ENCODE assay signal across 26 cellular contexts in genomic region chr13:45519473-45519872, GRCh38. TPM values are rescaled to one million over a fixed set of nuclear protein-coding genes. Genes with fewer than 3 reads are reported as not detected.
DNase-seq lines count a peak whose midpoint lies in the region; ATAC-seq and TF ChIP-seq lines count a peak whose summit lies in the region.
"Had no signal": no experiment of that assay in that cellular context is flagged by ENCODE, and none has a peak within 500 bp of the region (broad histone marks: within the 10 kb centered on the region; RNA-seq: fewer than 3 reads in every experiment).

No MANE protein-coding gene starts in this region.

- H3K23ac ChIP-seq in IMR-90 (ENCODE audit: low read depth, low read length) = no peak overlapping the region

- no peak overlapping the region for H2AK9ac ChIP-seq in IMR-90 (replicated peaks; ENCODE audit: low read depth, low read length, poor library complexity)

- H4K5ac ChIP-seq in IMR-90 (ENCODE audit: low read depth, low read length) = no peak overlapping the region

- H3K18ac ChIP-seq in IMR-90 (ENCODE audit: low read depth, low read length) = no peak overlapping the region

- H4K91ac ChIP-seq in IMR-90 (ENCODE audit: insufficient read depth, low read depth, low read length) = no peak overlapping the region

- H3K9ac ChIP-seq in IMR-90 (ENCODE audit: low read depth, low read length) = no peak overlapping the region
- H3K9ac ChIP-seq: SK-N-SH had no signal

- H2BK15ac ChIP-seq in IMR-90 (ENCODE audit: low read depth, low read length) = no peak overlapping the region

- H4K20me1 ChIP-seq in IMR-90 (ENCODE audit: insufficient read depth, low read length) = no peaks in the 10 kb centered on the region

- H3K27ac ChIP-seq in IMR-90 (ENCODE audit: insufficient read depth, low read length) (no peak overlapping the region), thyroid gland (no peak overlapping the region)
- H3K27ac ChIP-seq: foreskin keratinocyte, suprapubic skin, VCaP had no signal

- no TSS peak for BruUV-seq in IMR-90 (replicated peaks; lab: Mats Ljungman, UMichigan)

- no peak overlapping the region for H4K8ac ChIP-seq in IMR-90 (ENCODE audit: low read depth in 2 of 2, low read length in 2 of 2)

- TF ChIP-seq RAD21 in IMR-90 (IDR thresholded peaks at IDR 0.05; ENCODE audit: low read length) = no peak

- H3K14ac ChIP-seq in IMR-90 (replicated peaks; ENCODE audit: low read depth, low read length) = 0 out of 2 replicates have a peak overlapping the region, but pooled peaks have one; percentile 8

- peaks cover 8% of the 10 kb centered on the region; the same call in 1 of the 2 replicates for H3K9me1 ChIP-seq in IMR-90 (ENCODE audit: insufficient read depth, low read length)

- H3K4me1 Mint-ChIP-seq in activated T-cell treated with anti-CD3 and anti-CD28 coated beads, Interleukin-2, amount 50 U/mL, for 72 hours (ENCODE audit: low read depth) = peaks cover 39% of the 10 kb centered on the region
- peaks cover 40% of the 10 kb centered on the region for H3K4me1 Mint-ChIP-seq in activated CD8-positive, alpha-beta T cell treated with anti-CD3 and anti-CD28 coated beads for 36 hours (ENCODE audit: low read depth)
- peaks cover 3% of the 10 kb centered on the region for H3K4me1 Mint-ChIP-seq in memory B cell
- H3K4me1 Mint-ChIP-seq: naive B cell had no signal

- peak overlapping the region; percentile 38 to 46 for H3K4me3 Mint-ChIP-seq in activated T-cell treated with anti-CD3 and anti-CD28 coated beads, Interleukin-2, amount 50 U/mL, for 72 hours
- H3K4me3 Mint-ChIP-seq in activated CD8-positive, alpha-beta T cell treated with anti-CD3 and anti-CD28 coated beads for 36 hours = no peak overlapping the region
- H3K4me3 Mint-ChIP-seq in memory B cell = no peak overlapping the region
- H3K4me3 Mint-ChIP-seq: activated T-cell treated with anti-CD3 and anti-CD28 coated beads, Interleukin-2, amount 50 U/mL, for 4 hours; brain; naive B cell had no signal

- H2BK5ac ChIP-seq in IMR-90 (ENCODE audit: low read depth, low read length, poor library complexity, severe bottlenecking) = peak overlapping the region; percentile 59

- H3K9me3 ChIP-seq in IMR-90 (ENCODE audit: control insufficient read depth, insufficient read depth, low read length) (no peaks in the 10 kb centered on the region), thyroid gland (no peaks in the 10 kb centered on the region)
- H3K9me3 ChIP-seq: BE2C, SK-N-SH, suprapubic skin had no signal

- intact Hi-C loops in IMR-90 (cut with micrococcal nuclease) (no loop called here), thyroid gland (cut with DNase I) (no loop called here)
- intact Hi-C loops in activated CD8-positive, alpha-beta T cell treated with anti-CD3 and anti-CD28 coated beads for 36 hours (cut with micrococcal nuclease) = loop anchor here (10.0 kb wide), 1 partner anchor 195 kb away; no protein-coding TSS in a partner anchor

- H3K27me3 Mint-ChIP-seq in activated T-cell treated with anti-CD3 and anti-CD28 coated beads, Interleukin-2, amount 50 U/mL, for 72 hours (ENCODE audit: low read depth) = no peaks in the 10 kb centered on the region
- no peaks in the 10 kb centered on the region for H3K27me3 Mint-ChIP-seq in activated CD8-positive, alpha-beta T cell treated with anti-CD3 and anti-CD28 coated beads for 36 hours
- H3K27me3 Mint-ChIP-seq in memory B cell = no peaks in the 10 kb centered on the region
- H3K27me3 Mint-ChIP-seq: brain, naive B cell had no signal

- H3K56ac ChIP-seq in IMR-90 (ENCODE audit: extremely low read depth, insufficient read depth, low read length) = no peak overlapping the region

- H3K4me3 ChIP-seq in IMR-90 (ENCODE audit: insufficient read depth, low read depth, low read length) (no peak overlapping the region), thyroid gland (replicated peaks in 1 of 3) (no peak overlapping the region)
- H3K4me3 ChIP-seq: smooth muscle cell, suprapubic skin had no signal

- H3K36me3 Mint-ChIP-seq in activated T-cell treated with anti-CD3 and anti-CD28 coated beads, Interleukin-2, amount 50 U/mL, for 72 hours (ENCODE audit: insufficient read depth in 2 of 2) = peaks cover 12 to 31% of the 10 kb centered on the region in 2 donors
- H3K36me3 Mint-ChIP-seq in activated CD8-positive, alpha-beta T cell treated with anti-CD3 and anti-CD28 coated beads for 36 hours (ENCODE audit: low read depth) = peaks cover 39% of the 10 kb centered on the region
- H3K36me3 Mint-ChIP-seq in memory B cell = peaks cover 49% of the 10 kb centered on the region

- peak overlapping the region; percentile 26 for H3K27ac Mint-ChIP-seq in activated T-cell treated with anti-CD3 and anti-CD28 coated beads, Interleukin-2, amount 50 U/mL, for 72 hours
- peak overlapping the region; percentile 87 for H3K27ac Mint-ChIP-seq in activated CD8-positive, alpha-beta T cell treated with anti-CD3 and anti-CD28 coated beads for 36 hours
- peak overlapping the region; percentile 33 for H3K27ac Mint-ChIP-seq in memory B cell
- H3K27ac Mint-ChIP-seq: brain had no signal

- H3K4me1 ChIP-seq in IMR-90 (ENCODE audit: control insufficient read depth, insufficient read depth, low read length) = peaks cover 12% of the 10 kb centered on the region
- no peaks in the 10 kb centered on the region for H3K4me1 ChIP-seq in thyroid gland
- H3K4me1 ChIP-seq: BE2C, suprapubic skin had no signal

- peak; percentile 10 to 40 for ATAC-seq in activated T-cell treated with anti-CD3 and anti-CD28 coated beads, Interleukin-2, amount 50 U/mL, for 72 hours (replicated peaks in 1 of 2)
- ATAC-seq in IMR-90 (ENCODE audit: low read depth) = no peak
- ATAC-seq in activated CD8-positive, alpha-beta T cell treated with anti-CD3 and anti-CD28 coated beads for 36 hours = peak; percentile 38
- ATAC-seq in memory B cell (ENCODE audit: low read depth) = no peak
- ATAC-seq in HG03457 (IDR thresholded peaks at IDR 0.05; ENCODE audit: unreplicated experiment) = no peak
- ATAC-seq: esophagus mucosa, foreskin keratinocyte had no signal

- no peak for DNase-seq in activated T-cell treated with anti-CD3 and anti-CD28 coated beads, Interleukin-2, amount 50 U/mL, for 72 hours
- DNase-seq in activated T-cell treated with anti-CD3 and anti-CD28 coated beads, Interleukin-2, amount 50 U/mL, for 1 hour = no peak
- no peak for DNase-seq in IMR-90
- no peak for DNase-seq in activated CD8-positive, alpha-beta T cell treated with anti-CD3 and anti-CD28 coated beads for 36 hours
- DNase-seq in memory B cell (ENCODE audit: low spot score in 2 of 2) = no peak
- no peak for DNase-seq in thyroid gland
- DNase-seq in COR-L47 (lab: John Stamatoyannopoulos, UW) = no peak
- DNase-seq: activated CD4-positive, alpha-beta T cell treated with anti-CD3 and anti-CD28 coated beads, Interleukin-2, amount 50 U/mL, for 4 hours; activated T-cell treated with anti-CD3 and anti-CD28 coated beads, Interleukin-2, amount 50 U/mL, for 4 hours; BE2C; DMS79 treated with DMSO at 0.1 percent for 48 hours; effector CD4-positive, alpha-beta T cell; foreskin keratinocyte; naive B cell; NCI-H1048; NCI-H187 treated with DMSO at 0.1 percent for 48 hours; NCI-H526; retina; SK-N-SH; stimulated activated CD4-positive, alpha-beta T cell treated with anti-CD3 and anti-CD28 coated beads, Interleukin-2, amount 100 ng/mL, for 24 hours had no signal

- POLR2A ChIA-PET in IMR-90 (lab: Charles Lee; ENCODE audit: unreplicated experiment) = no interaction called here
- POLR2A ChIA-PET in activated CD8-positive, alpha-beta T cell treated with anti-CD3 and anti-CD28 coated beads for 36 hours (lab: Charles Lee) = no interaction called here

- no peak overlapping the region for H3K4me2 ChIP-seq in IMR-90 (ENCODE audit: low read depth, low read length)
- H3K4me2 ChIP-seq: SK-N-SH, smooth muscle cell had no signal

- no peak overlapping the region for H2AK5ac ChIP-seq in IMR-90 (ENCODE audit: low read depth, low read length)

- H3K79me1 ChIP-seq in IMR-90 (ENCODE audit: low read depth in 1 of 2, low read length in 2 of 2) = peaks cover 3 to 32% of the 10 kb centered on the region in 2 experiments; a peak in 2 of 4 replicates

- in situ Hi-C loops in IMR-90 (cut with MboI; ENCODE audit: low sequenced_read_pairs) = no loop called here

- H3K36me3 ChIP-seq in IMR-90 (ENCODE audit: control insufficient read depth, insufficient read depth, low read length) (peaks cover 22% of the 10 kb centered on the region), thyroid gland (peaks cover 32% of the 10 kb centered on the region in 2 donors)

- H3K4ac ChIP-seq in IMR-90 (ENCODE audit: low read depth, low read length) = no peak overlapping the region

- dilution Hi-C loops in IMR-90 (cut with HindIII; ENCODE audit: low sequenced_read_pairs, unreplicated experiment) = no loop called here

- H2AFZ ChIP-seq in IMR-90 (replicated peaks; ENCODE audit: low read length, poor library complexity) = no peak overlapping the region

- no CpG with 5 or more reads among the region's 4 CpGs for WGBS in IMR-90 (ENCODE audit: extremely low coverage in 2 of 2, insufficient read length in 1 of 2), 2 experiments
- 84 to 86% methylated on average over 4 of the region's 4 CpGs for WGBS in thyroid gland, 2 donors

- no peak overlapping the region for H2BK120ac ChIP-seq in IMR-90 (ENCODE audit: low read depth, low read length)

- CTCF ChIA-PET in IMR-90 (lab: Yijun Ruan, JAX) = no interaction called here
- CTCF ChIA-PET in activated CD8-positive, alpha-beta T cell treated with anti-CD3 and anti-CD28 coated beads for 36 hours (lab: Charles Lee) = no interaction called here

- H3K27me3 ChIP-seq in IMR-90 (ENCODE audit: control insufficient read depth, insufficient read depth, low read length) = no peaks in the 10 kb centered on the region
- H3K27me3 ChIP-seq in thyroid gland = no peaks in the 10 kb centered on the region
- H3K27me3 ChIP-seq: BE2C, foreskin keratinocyte, suprapubic skin had no signal

- no peak for TF ChIP-seq POLR2A in IMR-90 (IDR thresholded peaks at IDR 0.05; ENCODE audit: low read depth, low read length)
- TF ChIP-seq POLR2A in thyroid gland (IDR thresholded peaks at IDR 0.05) = no peak

- no peak for TF ChIP-seq CTCF in IMR-90 (conservative IDR thresholded peaks at IDR 0.05; ENCODE audit: low read depth, low read length)
- TF ChIP-seq CTCF in activated CD8-positive, alpha-beta T cell treated with anti-CD3 and anti-CD28 coated beads for 36 hours (IDR thresholded peaks at IDR 0.05) = no peak
- no peak for TF ChIP-seq CTCF in thyroid gland (IDR thresholded peaks at IDR 0.05)

- H2BK20ac ChIP-seq in IMR-90 (ENCODE audit: low read depth, low read length) = no peak overlapping the region

- H3K9me3 Mint-ChIP-seq in activated T-cell treated with anti-CD3 and anti-CD28 coated beads, Interleukin-2, amount 50 U/mL, for 72 hours = no peaks in the 10 kb centered on the region
- H3K9me3 Mint-ChIP-seq in activated CD8-positive, alpha-beta T cell treated with anti-CD3 and anti-CD28 coated beads for 36 hours = no peaks in the 10 kb centered on the region
- no peaks in the 10 kb centered on the region for H3K9me3 Mint-ChIP-seq in memory B cell
- H3K9me3 Mint-ChIP-seq: activated T-cell treated with anti-CD3 and anti-CD28 coated beads, Interleukin-2, amount 50 U/mL, for 4 hours; brain; naive B cell had no signal

RNA-seq across cellular contexts. Expression of gene COG3, which starts 54.7 kb away (rescaled TPM):
- total RNA-seq in activated T-cell treated with anti-CD3 and anti-CD28 coated beads, Interleukin-2, amount 50 U/mL, for 72 hours = 10 to 100 TPM; 28.0 to 29.8 TPM
- total RNA-seq in IMR-90 (2012; rRNA removed) (31.9 and 34.2 TPM in 2 replicates), thyroid gland (10 to 100 TPM; 35.9 to 56.0 (median 45.0) TPM)
- polyA plus RNA-seq in IMR-90 (2012; rRNA removed) = 20.4 and 21.7 TPM in 2 replicates
- 9.5 and 14.5 TPM in 2 replicates for polyA plus RNA-seq in IMR-90 (2012; cell fraction: cytosol; rRNA removed)
- polyA plus RNA-seq in IMR-90 (2012; cell fraction: nucleus; rRNA removed; ENCODE audit: low replicate concordance) = 24.8 and 54.3 TPM in 2 replicates
- total RNA-seq in activated CD8-positive, alpha-beta T cell treated with anti-CD3 and anti-CD28 coated beads for 36 hours = 10 to 100 TPM; 19.9 to 22.1 TPM

Comparison
In these comparisons a context has a peak if more than half of its experiments do, and no peak if none do; other contexts are left out.
1. ATAC-seq: peak in activated T-cell treated with anti-CD3 and anti-CD28 coated beads, Interleukin-2, amount 50 U/mL, for 72 hours (2 of 2) and activated CD8-positive, alpha-beta T cell treated with anti-CD3 and anti-CD28 coated beads for 36 hours (single experiment); none in IMR-90 (single experiment), memory B cell (single experiment) and HG03457 (single experiment).
2. H3K27ac Mint-ChIP-seq: peak in every context shown above with its lines; median percentile 87 in activated CD8-positive, alpha-beta T cell treated with anti-CD3 and anti-CD28 coated beads for 36 hours; 33 in memory B cell; 26 in activated T-cell treated with anti-CD3 and anti-CD28 coated beads, Interleukin-2, amount 50 U/mL, for 72 hours.
3. H3K4me3 Mint-ChIP-seq: peak in activated T-cell treated with anti-CD3 and anti-CD28 coated beads, Interleukin-2, amount 50 U/mL, for 72 hours (2 of 2); none in activated CD8-positive, alpha-beta T cell treated with anti-CD3 and anti-CD28 coated beads for 36 hours (single experiment) and memory B cell (single experiment).